Comparison of ENCODE assay signal across 8 cellular contexts in genomic region chr17:80262775-80263244, GRCh38. TPM values are rescaled to one million over a fixed set of nuclear protein-coding genes. Genes with fewer than 3 reads are reported as not detected.
DNase-seq lines count a peak whose midpoint lies in the region; ATAC-seq and TF ChIP-seq lines count a peak whose summit lies in the region.

No MANE protein-coding gene starts in this region.

- WGBS in esophagus squamous epithelium, 2 donors = no CpG with 5 or more reads among the region's 8 CpGs

- ATAC-seq in sciatic nerve (peak; percentile 4), HG03521 (IDR thresholded peaks at IDR 0.05; ENCODE audit: unreplicated experiment) (no peak)

- peaks cover 52% of the 10 kb centered on the region for H3K4me1 ChIP-seq in CD8-positive, alpha-beta memory T cell (ENCODE audit: insufficient read depth, low read length)
- H3K4me1 ChIP-seq in OCI-LY7 (ENCODE audit: insufficient read depth, low read length, poor library complexity, severe bottlenecking) = peaks cover 57% of the 10 kb centered on the region
- H3K4me1 ChIP-seq in esophagus squamous epithelium = peaks cover 30 to 80% (median 37%) of the 10 kb centered on the region in 3 donors

- H2AFZ ChIP-seq in OCI-LY7 (ENCODE audit: low read length) = no peak overlapping the region

- intact Hi-C loops in OCI-LY7 (cut with micrococcal nuclease; ENCODE audit: unreplicated experiment) = loop anchor here (2.0 to 5.0 kb wide), 2 partner anchors 116 to 466 kb away; partner anchors contain the start of genes CBX8 and EIF4A3
- intact Hi-C loops in esophagus squamous epithelium (cut with DNase I) = no loop called here
- intact Hi-C loops in sciatic nerve (cut with DNase I) = no loop called here

- H3K27ac ChIP-seq in CD8-positive, alpha-beta memory T cell (ENCODE audit: low read depth, low read length) = peak overlapping the region; percentile 87
- H3K27ac ChIP-seq in OCI-LY7 (ENCODE audit: low read depth, low read length, poor library complexity, severe bottlenecking) (peak overlapping the region; percentile 81), esophagus squamous epithelium (peak overlapping the region; percentile 97 to 100 (median 100))

- H3K4me2 ChIP-seq in OCI-LY7 (ENCODE audit: low read length) = peak overlapping the region; percentile 65

- peaks cover 52 to 66% (median 60%) of the 10 kb centered on the region in 3 donors for H3K4me1 Mint-ChIP-seq in CD8-positive, alpha-beta memory T cell

- no TSS peak for BruUV-seq in OCI-LY7 (replicated peaks; lab: Mats Ljungman, UMichigan)

- no peaks in the 10 kb centered on the region for H4K20me1 ChIP-seq in OCI-LY7 (ENCODE audit: insufficient read depth, low read length)

- peak overlapping the region; percentile 98 for H3K4me3 ChIP-seq in CD8-positive, alpha-beta memory T cell (ENCODE audit: low read length)
- H3K4me3 ChIP-seq in OCI-LY7 (ENCODE audit: low read depth, low read length, poor library complexity, severe bottlenecking) = peak overlapping the region; percentile 53
- peak overlapping the region; percentile 5 to 88 (median 41) for H3K4me3 ChIP-seq in esophagus squamous epithelium

- H3K9me3 ChIP-seq in CD8-positive, alpha-beta memory T cell (ENCODE audit: low read length) = no peaks in the 10 kb centered on the region
- no peaks in the 10 kb centered on the region for H3K9me3 ChIP-seq in OCI-LY7 (ENCODE audit: low read length)
- H3K9me3 ChIP-seq in esophagus squamous epithelium = no peaks in the 10 kb centered on the region

- TF ChIP-seq CTCF in OCI-LY7 (conservative IDR thresholded peaks at IDR 0.05; ENCODE audit: low read length) (no peak), esophagus squamous epithelium (IDR thresholded peaks at IDR 0.05) (no peak)

- TF ChIP-seq POLR2A in esophagus squamous epithelium (IDR thresholded peaks at IDR 0.05) = no peak

- CTCF ChIA-PET in CD8-positive, alpha-beta memory T cell (lab: Charles Lee) = interaction anchor here (0.6 to 1.0 kb wide), 2 partner anchors 66 to 726 kb away, joined by 3 read pairs; no protein-coding TSS in a partner anchor
- CTCF ChIA-PET in OCI-LY7 (lab: Charles Lee; ENCODE audit: unreplicated experiment) = no interaction called here

- no peaks in the 10 kb centered on the region for H3K79me2 ChIP-seq in OCI-LY7 (ENCODE audit: insufficient read depth, low read depth, low read length)

- POLR2A ChIA-PET in CD8-positive, alpha-beta memory T cell (lab: Charles Lee) = interaction anchor here (1.9 kb wide), 1 partner anchor 15 kb away, joined by 6 read pairs; no protein-coding TSS in a partner anchor
- POLR2A ChIA-PET in OCI-LY7 (lab: Charles Lee) = no interaction called here

- H3K9me2 ChIP-seq in OCI-LY7 (ENCODE audit: insufficient read depth, low read length) = no peaks in the 10 kb centered on the region

- H3K4me3 Mint-ChIP-seq in CD8-positive, alpha-beta memory T cell = peak overlapping the region; percentile 93 to 100 (median 96)

- H3K36me3 Mint-ChIP-seq in CD8-positive, alpha-beta memory T cell = peaks cover 8 to 27% (median 9%) of the 10 kb centered on the region in 3 donors

- H3K36me3 ChIP-seq in CD8-positive, alpha-beta memory T cell (ENCODE audit: insufficient read depth, low read length) = peaks cover under 1% of the 10 kb centered on the region
- H3K36me3 ChIP-seq in OCI-LY7 (ENCODE audit: insufficient read depth, low read length) (no peaks in the 10 kb centered on the region), esophagus squamous epithelium (peaks cover 5 to 40% (median 7%) of the 10 kb centered on the region in 3 donors)

- no peak for DNase-seq in CD8-positive, alpha-beta memory T cell
- DNase-seq in OCI-LY7 (ENCODE audit: low spot score) (no peak), esophagus squamous epithelium (lab: John Stamatoyannopoulos, UW) (no peak), sciatic nerve (ENCODE audit: low spot score) (no peak), NCI-H1694 (lab: John Stamatoyannopoulos, UW) (no peak), NCI-H2081 (lab: John Stamatoyannopoulos, UW) (no peak), AG20443 (ENCODE audit: low spot score) (no peak)

- peaks cover 0 to 8% of the 10 kb centered on the region in 2 donors for H3K27me3 Mint-ChIP-seq in CD8-positive, alpha-beta memory T cell

- no peaks in the 10 kb centered on the region for H3K27me3 ChIP-seq in CD8-positive, alpha-beta memory T cell (ENCODE audit: insufficient read depth, low read length, poor library complexity, severe bottlenecking)
- no peaks in the 10 kb centered on the region for H3K27me3 ChIP-seq in esophagus squamous epithelium

- no peaks in the 10 kb centered on the region for H3K9me3 Mint-ChIP-seq in CD8-positive, alpha-beta memory T cell

- H3K27ac Mint-ChIP-seq in CD8-positive, alpha-beta memory T cell = peak overlapping the region in 3 of 8 donors; percentile 86 to 97 (median 96)

RNA-seq across cellular contexts. Expression of gene RNF213, which starts 2.2 kb away (rescaled TPM):
- 100 to 1,000 TPM; 184 to 185 TPM for total RNA-seq in CD8-positive, alpha-beta memory T cell
- 75.7 TPM for polyA plus RNA-seq in CD8-positive, alpha-beta memory T cell
- total RNA-seq in OCI-LY7 (2014; rRNA removed; shearing (Covaris generic)) = 41.9 and 58.8 TPM in 2 replicates
- total RNA-seq in OCI-LY7 (2022) (64.0 and 68.6 TPM in 2 replicates), esophagus squamous epithelium (10 to 100 TPM; 56.1 to 67.9 (median 60.9) TPM), sciatic nerve (178 TPM)

RNA-seq across cellular contexts. Expression of gene SLC26A11, which starts 42.6 kb away (rescaled TPM):
- 10 to 100 TPM; 18.1 to 19.6 TPM for total RNA-seq in CD8-positive, alpha-beta memory T cell
- 7.0 TPM for polyA plus RNA-seq in CD8-positive, alpha-beta memory T cell
- total RNA-seq in OCI-LY7 (2014; rRNA removed; shearing (Covaris generic)) = 3.5 and 6.0 TPM in 2 replicates
- total RNA-seq in OCI-LY7 (2022) = 2.9 and 4.1 TPM in 2 replicates
- total RNA-seq in esophagus squamous epithelium = 10 to 100 TPM in 1 of 4 donors, 1 to 10 TPM in 3; 5.7 to 11.4 (median 7.6) TPM
- 35.9 TPM for total RNA-seq in sciatic nerve

RNA-seq across cellular contexts. Expression of gene SGSH, which starts 42.7 kb away (rescaled TPM):
- 10 to 100 TPM; 23.2 to 27.2 TPM for total RNA-seq in CD8-positive, alpha-beta memory T cell
- polyA plus RNA-seq in CD8-positive, alpha-beta memory T cell = 46.7 TPM
- 13.8 and 14.3 TPM in 2 replicates for total RNA-seq in OCI-LY7 (2014; rRNA removed; shearing (Covaris generic))
- total RNA-seq in OCI-LY7 (2022) (38.4 and 45.5 TPM in 2 replicates), esophagus squamous epithelium (10 to 100 TPM in 3 of 4 donors, 1 to 10 TPM in 1; 8.7 to 18.7 (median 12.9) TPM), sciatic nerve (46.8 TPM)

Comparison
In these comparisons a context has a peak if more than half of its experiments do, and no peak if none do; other contexts are left out.
1. H3K4me3 ChIP-seq: peak in every context shown above with its lines; median percentile 98 in CD8-positive, alpha-beta memory T cell; 53 in OCI-LY7; 41 in esophagus squamous epithelium.